29 cellular contexts compared by ENCODE assay signal in genomic region chr14:97107070-97107469, GRCh38.
A peak's percentile ranks its signal among the peaks of the same experiment; 100 is the strongest.
DNase-seq lines count a peak whose midpoint lies in the region; ATAC-seq and TF ChIP-seq lines count a peak whose summit lies in the region.
"Had no signal": no experiment of that assay in that cellular context is flagged by ENCODE, and none has a peak within 500 bp of the region (broad histone marks: within the 10 kb centered on the region; RNA-seq: fewer than 3 reads in every experiment).

No MANE protein-coding gene starts in this region.

- H2AFZ ChIP-seq in DND-41 (ENCODE audit: low read depth, low read length), result no peak overlapping the region
- H2AFZ ChIP-seq in trophoblast cell (ENCODE audit: insufficient read depth, low read length, poor library complexity), result no peak overlapping the region

- H3K27me3 ChIP-seq in DND-41 (ENCODE audit: insufficient read depth, low read length, poor library complexity) (no peaks in the 10 kb centered on the region), trophoblast cell (ENCODE audit: insufficient read depth, low read length) (no peaks in the 10 kb centered on the region), testis (no peaks in the 10 kb centered on the region)
- H3K27me3 ChIP-seq: tibial nerve had no signal

- H4K12ac ChIP-seq in trophoblast cell (ENCODE audit: low read depth, low read length), result no peak overlapping the region

- no peak overlapping the region for H2BK120ac ChIP-seq in trophoblast cell (ENCODE audit: insufficient read depth, low read length, poor library complexity)

- no peaks in the 10 kb centered on the region for H3K79me2 ChIP-seq in DND-41 (ENCODE audit: insufficient read depth, low read length)
- H3K79me2 ChIP-seq in trophoblast cell (ENCODE audit: control insufficient read depth, insufficient read depth, low read length, poor library complexity), result no peaks in the 10 kb centered on the region

- POLR2A ChIA-PET in RWPE1 (lab: Yijun Ruan, JAX; ENCODE audit: low non-redundant PET), result no interaction called here

- 0 out of 2 replicates have a peak overlapping the region, but pooled peaks have one; percentile 40 for H3K4me2 ChIP-seq in DND-41 (ENCODE audit: insufficient read depth, low read length)
- H3K4me2 ChIP-seq in trophoblast cell (ENCODE audit: low read length), result no peak overlapping the region
- H3K4me2 ChIP-seq: KMS-11 had no signal

- peaks cover 30% of the 10 kb centered on the region for H3K4me1 ChIP-seq in DND-41 (ENCODE audit: insufficient read depth, low read length)
- H3K4me1 ChIP-seq in trophoblast cell (ENCODE audit: control insufficient read depth in 1 of 2, insufficient read depth in 2 of 2, low read length in 2 of 2), result no peaks in the 10 kb centered on the region
- H3K4me1 ChIP-seq in testis, result no peaks in the 10 kb centered on the region
- H3K4me1 ChIP-seq: tibial nerve had no signal

- no peak overlapping the region for H3K23ac ChIP-seq in trophoblast cell (ENCODE audit: low read length)

- no peak overlapping the region for H4K91ac ChIP-seq in trophoblast cell (ENCODE audit: low read depth, low read length)

- H3K9me3 Mint-ChIP-seq in HFFc6, result peaks cover 44% of the 10 kb centered on the region
- H3K9me3 Mint-ChIP-seq in activated naive CD4-positive, alpha-beta T cell treated with anti-CD3 and anti-CD28 coated beads for 36 hours, result peaks cover 9% of the 10 kb centered on the region

- no peak overlapping the region for H2AK5ac ChIP-seq in trophoblast cell (ENCODE audit: low read length)

- H4K8ac ChIP-seq in trophoblast cell (ENCODE audit: low read depth, low read length), result no peak overlapping the region

- H3K18ac ChIP-seq in trophoblast cell (ENCODE audit: low read length), result no peak overlapping the region

- H3K4me3 ChIP-seq in DND-41 (ENCODE audit: low read depth in 1 of 2, low read length in 2 of 2) (no peak overlapping the region), trophoblast cell (ENCODE audit: low read depth, low read length) (no peak overlapping the region), testis (no peak overlapping the region)
- H3K4me3 ChIP-seq: tibial nerve had no signal

- H3K4me3 Mint-ChIP-seq in HFFc6, result peak overlapping the region; percentile 30; the same call in 1 of the 2 replicates
- no peak overlapping the region for H3K4me3 Mint-ChIP-seq in activated naive CD4-positive, alpha-beta T cell treated with anti-CD3 and anti-CD28 coated beads for 36 hours
- H3K4me3 Mint-ChIP-seq: activated naive CD8-positive, alpha-beta T cell; CD4-positive, CD25-positive, alpha-beta regulatory T cell; memory B cell; nephron had no signal

- no peaks in the 10 kb centered on the region; the same call in 1 of the 2 replicates for H3K27me3 Mint-ChIP-seq in HFFc6 (ENCODE audit: insufficient read depth)
- peaks cover 2% of the 10 kb centered on the region for H3K27me3 Mint-ChIP-seq in activated naive CD4-positive, alpha-beta T cell treated with anti-CD3 and anti-CD28 coated beads for 36 hours (ENCODE audit: low read depth)

- H3K9me3 ChIP-seq in DND-41 (ENCODE audit: insufficient read depth, low read length, severe bottlenecking) (peaks cover 7% of the 10 kb centered on the region), trophoblast cell (ENCODE audit: insufficient read depth, low read depth, low read length) (peaks cover 3% of the 10 kb centered on the region), testis (no peaks in the 10 kb centered on the region)

- intact Hi-C loops in activated naive CD4-positive, alpha-beta T cell treated with anti-CD3 and anti-CD28 coated beads for 36 hours (cut with micrococcal nuclease), result no loop called here
- intact Hi-C loops in testis (cut with DNase I; ENCODE audit: low total_unique reads), result no loop called here

- peaks cover 38% of the 10 kb centered on the region; the same call in 1 of the 2 replicates for H3K4me1 Mint-ChIP-seq in HFFc6 (ENCODE audit: low read depth)
- no peaks in the 10 kb centered on the region for H3K4me1 Mint-ChIP-seq in activated naive CD4-positive, alpha-beta T cell treated with anti-CD3 and anti-CD28 coated beads for 36 hours (ENCODE audit: low read depth)
- H3K4me1 Mint-ChIP-seq: CD4-positive, CD25-positive, alpha-beta regulatory T cell had no signal

- peak overlapping the region; percentile 90; the same call in 1 of the 2 replicates for H3K27ac Mint-ChIP-seq in HFFc6
- H3K27ac Mint-ChIP-seq in activated naive CD4-positive, alpha-beta T cell treated with anti-CD3 and anti-CD28 coated beads for 36 hours, result no peak overlapping the region
- H3K27ac Mint-ChIP-seq: activated naive CD8-positive, alpha-beta T cell; memory B cell; nephron had no signal

- TF ChIP-seq CTCF in DND-41 (IDR thresholded peaks at IDR 0.05; ENCODE audit: borderline replicate concordance, extremely low read depth, low read length, poor library complexity, severe bottlenecking) (no peak), HFFc6 (IDR thresholded peaks at IDR 0.05) (no peak), RWPE1 (conservative IDR thresholded peaks at IDR 0.05; ENCODE audit: low read depth) (no peak), testis (IDR thresholded peaks at IDR 0.05) (no peak)

- H3K27ac ChIP-seq in DND-41 (ENCODE audit: low read length) (peak overlapping the region; percentile 86), RWPE1 (no peak overlapping the region), trophoblast cell (ENCODE audit: low read depth, low read length) (no peak overlapping the region), testis (no peak overlapping the region)
- H3K27ac ChIP-seq: HL-60, KMS-11, tibial nerve, WERI-Rb-1 had no signal

- H3K9ac ChIP-seq in DND-41 (ENCODE audit: low read depth, low read length), result no peak overlapping the region
- no peak overlapping the region for H3K9ac ChIP-seq in trophoblast cell (ENCODE audit: low read length)
- H3K9ac ChIP-seq: KMS-11 had no signal

- no peak for ATAC-seq in DND-41 (ENCODE audit: insufficient read depth, low read depth)
- ATAC-seq: left lobe of liver had no signal

- no peak overlapping the region for H3K14ac ChIP-seq in trophoblast cell (ENCODE audit: low read length)

- H3K36me3 Mint-ChIP-seq in HFFc6 (ENCODE audit: low read depth), result peaks cover 6% of the 10 kb centered on the region; the same call in 1 of the 2 replicates
- peaks cover 2% of the 10 kb centered on the region for H3K36me3 Mint-ChIP-seq in activated naive CD4-positive, alpha-beta T cell treated with anti-CD3 and anti-CD28 coated beads for 36 hours (ENCODE audit: low read depth)
- H3K36me3 Mint-ChIP-seq: CD4-positive, CD25-positive, alpha-beta regulatory T cell had no signal

- no peaks in the 10 kb centered on the region for H4K20me1 ChIP-seq in DND-41 (ENCODE audit: insufficient read depth, low read length)

- no CpG with 5 or more reads among the region's 9 CpGs for WGBS in trophoblast cell (ENCODE audit: extremely low coverage, insufficient coverage, insufficient read length)
- 73 to 75% methylated on average over 9 of the region's 9 CpGs for WGBS in testis, 2 donors

- no peak for DNase-seq in DND-41
- DNase-seq in HFFc6, result peak; percentile 3
- DNase-seq in RWPE1 (ENCODE audit: low spot score), result peak; percentile 42
- DNase-seq in trophoblast cell, result peak; percentile 61 to 64
- DNase-seq in activated naive CD4-positive, alpha-beta T cell treated with anti-CD3 and anti-CD28 coated beads for 36 hours, result no peak
- DNase-seq in superior temporal gyrus (ENCODE audit: extremely low spot score), result no peak
- no peak for DNase-seq in testis
- DNase-seq: activated CD4-positive, alpha-beta T cell treated with anti-CD3 and anti-CD28 coated beads for 48 hours; activated effector memory CD4-positive, alpha-beta T cell treated with Interleukin-2 at 50 U/mL for 16 hours; activated T-cell treated with anti-CD3 and anti-CD28 coated beads for 4 hours; anterior cingulate cortex; CD4-positive, CD25-positive, alpha-beta regulatory T cell; glutamatergic neuron; GOT3; NCI-H1417 treated with DMSO at 0.1 percent for 48 hours; NCI-H2081; NCI-H2227 treated with DMSO at 0.1 percent for 48 hours; NK-92 treated with Interleukin-12 subunit alpha and Interleukin-12 subunit beta, amount 100 ng/mL, for 24 hours; SIG-M5; stimulated activated CD4-positive, alpha-beta T cell treated with anti-CD3 and anti-CD28 coated beads, Interleukin-4, amount 100 ng/mL, for 24 hours; T-helper 9 cell; WERI-Rb-1 had no signal

- no peak overlapping the region for H3K4ac ChIP-seq in trophoblast cell (ENCODE audit: low read depth, low read length)

- H2BK5ac ChIP-seq in trophoblast cell (ENCODE audit: low read depth, low read length, poor library complexity), result no peak overlapping the region

- H3K36me3 ChIP-seq in DND-41 (ENCODE audit: insufficient read depth, low read length) (0 out of 2 replicates have a peak, but pooled peaks cover 3% of the 10 kb centered on the region), trophoblast cell (ENCODE audit: control insufficient read depth in 1 of 2, insufficient read depth in 2 of 2, low read length in 2 of 2) (no peaks in the 10 kb centered on the region), testis (ENCODE audit: low read depth, missing control alignments) (no peaks in the 10 kb centered on the region)
- H3K36me3 ChIP-seq: tibial nerve, WERI-Rb-1 had no signal

- H2BK12ac ChIP-seq in trophoblast cell (ENCODE audit: low read length), result no peak overlapping the region

- TF ChIP-seq POLR2A in testis (IDR thresholded peaks at IDR 0.05), result no peak

- no peaks in the 10 kb centered on the region for H3K79me1 ChIP-seq in trophoblast cell (ENCODE audit: low read length)

- CTCF ChIA-PET in RWPE1 (lab: Yijun Ruan, JAX), result no interaction called here
- CTCF ChIA-PET in activated naive CD4-positive, alpha-beta T cell treated with anti-CD3 and anti-CD28 coated beads for 36 hours (lab: Charles Lee), result no interaction called here

Comparison
In these comparisons a context has a peak if more than half of its experiments do, and no peak if none do; other contexts are left out.
1. DNase-seq: peak in HFFc6 (single experiment), RWPE1 (single experiment) and trophoblast cell (2 of 2); none in DND-41 (single experiment), activated naive CD4-positive, alpha-beta T cell treated with anti-CD3 and anti-CD28 coated beads for 36 hours (single experiment), superior temporal gyrus (single experiment) and testis (single experiment).